Comparison of ENCODE assay signal across 23 cellular contexts in genomic region chr2:25632396-25632795, GRCh38.
"Had no signal": no experiment of that assay in that cellular context is flagged by ENCODE, and none has a peak within 500 bp of the region (broad histone marks: within the 10 kb centered on the region; RNA-seq: fewer than 3 reads in every experiment).

No MANE protein-coding gene starts in this region.

- H3K4me3 Mint-ChIP-seq: activated CD8-positive, alpha-beta T cell treated with anti-CD3 and anti-CD28 coated beads, Interleukin-2, amount 10 ng/mL, durations not matched to agents 7 days and 5 days; activated naive CD4-positive, alpha-beta T cell treated with anti-CD3 and anti-CD28 coated beads for 36 hours; activated naive CD8-positive, alpha-beta T cell; activated T-cell treated with anti-CD3 and anti-CD28 coated beads, Interleukin-2, amount 50 U/mL, for 4 hours; T-helper 1 cell treated with Interleukin-12 subunit alpha and Interleukin-12 subunit beta and Interleukin-4 antibody, amounts not matched to agents 30 μg/mL and 1 μg/mL, for 36 hours; WTC11 had no signal

- DNase-seq: activated CD4-positive, alpha-beta T cell treated with anti-CD3 and anti-CD28 coated beads for 48 hours; activated CD4-positive, alpha-beta T cell treated with anti-CD3 and anti-CD28 coated beads, Interleukin-2, amount 50 U/mL, for 4 hours; activated CD4-positive, CD25-positive, alpha-beta regulatory T cell treated with anti-CD3 and anti-CD28 coated beads, Interleukin-2, amount 50 U/mL, for 72 hours; activated CD8-positive, alpha-beta T cell treated with anti-CD3 and anti-CD28 coated beads, Interleukin-2, amount 10 ng/mL, durations not matched to agents 7 days and 5 days; activated gamma-delta T cell; activated naive CD4-positive, alpha-beta T cell treated with anti-CD3 and anti-CD28 coated beads for 36 hours; activated T-cell treated with anti-CD3 and anti-CD28 coated beads, Interleukin-2, amount 50 U/mL, for 4 hours; cerebellar nuclear complex; Karpas-422; NCI-H1048; NCI-H146; NCI-H187 treated with DMSO at 0.1 percent for 48 hours; NCI-H2081 treated with DMSO at 0.1 percent for 48 hours; NCI-H2171; NCI-H2227 treated with DMSO at 0.1 percent for 48 hours; NCI-H446 treated with DMSO at 0.1 percent for 48 hours; NCI-H69; NK-92 treated with Interleukin-12 subunit alpha and Interleukin-12 subunit beta, amount 100 ng/mL, for 24 hours; PC-3; SHP77 treated with DMSO at 0.1 percent for 48 hours had no signal

- H3K27me3 Mint-ChIP-seq: activated naive CD8-positive, alpha-beta T cell had no signal

- H3K9me3 Mint-ChIP-seq: activated naive CD4-positive, alpha-beta T cell treated with anti-CD3 and anti-CD28 coated beads for 36 hours; activated T-cell treated with anti-CD3 and anti-CD28 coated beads, Interleukin-2, amount 50 U/mL, for 4 hours; T-helper 1 cell treated with Interleukin-12 subunit alpha and Interleukin-12 subunit beta and Interleukin-4 antibody, amounts not matched to agents 30 μg/mL and 1 μg/mL, for 36 hours had no signal

- H3K27ac Mint-ChIP-seq: activated CD8-positive, alpha-beta T cell treated with anti-CD3 and anti-CD28 coated beads, Interleukin-2, amount 10 ng/mL, durations not matched to agents 7 days and 5 days; activated naive CD4-positive, alpha-beta T cell treated with anti-CD3 and anti-CD28 coated beads for 36 hours; activated naive CD8-positive, alpha-beta T cell; T-helper 1 cell treated with Interleukin-12 subunit alpha and Interleukin-12 subunit beta and Interleukin-4 antibody, amounts not matched to agents 30 μg/mL and 1 μg/mL, for 36 hours; WTC11 had no signal
